Comparison of ENCODE assay signal across 19 cellular contexts in genomic region chr7:126696639-126697038, GRCh38.
DNase-seq lines count a peak whose midpoint lies in the region; ATAC-seq and TF ChIP-seq lines count a peak whose summit lies in the region.
"Had no signal": no experiment of that assay in that cellular context is flagged by ENCODE, and none has a peak within 500 bp of the region (broad histone marks: within the 10 kb centered on the region; RNA-seq: fewer than 3 reads in every experiment).

No MANE protein-coding gene starts in this region.

- H3K9me3 ChIP-seq in right cardiac atrium (ENCODE audit: control insufficient read depth, low read length), result no peaks in the 10 kb centered on the region
- H3K9me3 ChIP-seq: ovary had no signal

- peak; percentile 67 for DNase-seq in GM12865 (ENCODE audit: low read depth)
- no peak for DNase-seq in NCI-H226
- no peak for DNase-seq in activated CD4-positive, alpha-beta T cell treated with anti-CD3 and anti-CD28 coated beads for 4 hours
- no peak for DNase-seq in immature natural killer cell
- no peak for DNase-seq in right cardiac atrium
- DNase-seq: activated CD4-positive, CD25-positive, alpha-beta regulatory T cell treated with anti-CD3 and anti-CD28 coated beads, Interleukin-2, amount 50 U/mL, for 72 hours; activated effector memory CD4-positive, alpha-beta T cell treated with Interleukin-2 at 50 U/mL for 16 hours; DMS79; hippocampal formation; MM.1S; NCI-H748 treated with DMSO at 0.1 percent for 48 hours; ovary; SK-N-SH; stimulated activated CD4-positive, alpha-beta T cell treated with anti-CD3 and anti-CD28 coated beads, Interleukin-2, amount 100 ng/mL, for 48 hours had no signal

- H3K4me3 ChIP-seq in GM12865 (ENCODE audit: low read depth, low read length) (no peak overlapping the region), right cardiac atrium (ENCODE audit: low read length) (no peak overlapping the region)
- H3K4me3 ChIP-seq: lung, ovary had no signal

- H3K36me3 Mint-ChIP-seq in immature natural killer cell, result no peaks in the 10 kb centered on the region

- 72% methylated on average over 4 of the region's 4 CpGs for WGBS in right cardiac atrium

- H3K9me3 Mint-ChIP-seq in immature natural killer cell, result peaks cover 0 to 10% (median 0%) of the 10 kb centered on the region in 6 donors

- H3K27me3 Mint-ChIP-seq in immature natural killer cell (ENCODE audit: low read depth in 3 of 3), result peaks cover 0 to 3% (median 0%) of the 10 kb centered on the region in 3 donors

- no peak for TF ChIP-seq CTCF in GM12865 (IDR thresholded peaks at IDR 0.05; ENCODE audit: insufficient read depth, low read depth, low read length, missing control alignments)

- ATAC-seq in GM19351 (IDR thresholded peaks at IDR 0.05; ENCODE audit: unreplicated experiment), result peak; percentile 38
- ATAC-seq in HG02642 (IDR thresholded peaks at IDR 0.05; ENCODE audit: poor library complexity, unreplicated experiment), result peak; percentile 53
- ATAC-seq in HG03565 (IDR thresholded peaks at IDR 0.05; ENCODE audit: unreplicated experiment), result peak; percentile 21
- no peak for ATAC-seq in right cardiac atrium

- H3K4me3 Mint-ChIP-seq in immature natural killer cell, result no peak overlapping the region

- H3K27me3 ChIP-seq in right cardiac atrium (ENCODE audit: control insufficient read depth, insufficient read depth), result no peaks in the 10 kb centered on the region
- H3K27me3 ChIP-seq: ovary had no signal

- H3K27ac ChIP-seq in right cardiac atrium (ENCODE audit: low read length), result no peak overlapping the region
- H3K27ac ChIP-seq: HL-60, ovary had no signal

- intact Hi-C loops in right cardiac atrium (cut with DNase I), result no loop called here

- no peaks in the 10 kb centered on the region for H3K4me1 Mint-ChIP-seq in immature natural killer cell

- H3K27ac Mint-ChIP-seq in immature natural killer cell, result no peak overlapping the region

- no peaks in the 10 kb centered on the region for H3K4me1 ChIP-seq in right cardiac atrium (ENCODE audit: control insufficient read depth, insufficient read depth, low read length)

Comparison
In these comparisons a context has a peak if more than half of its experiments do, and no peak if none do; other contexts are left out.
1. ATAC-seq: peak in GM19351 (single experiment), HG02642 (single experiment) and HG03565 (single experiment); none in right cardiac atrium (0 of 2).